21 cellular contexts compared by ENCODE assay signal in genomic region chr6:139355172-139355571, GRCh38. TPM values are rescaled to one million over a fixed set of nuclear protein-coding genes. Genes with fewer than 3 reads are reported as not detected.
DNase-seq lines count a peak whose midpoint lies in the region; ATAC-seq lines count a peak whose summit lies in the region.
"Had no signal": no experiment of that assay in that cellular context is flagged by ENCODE, and none has a peak within 500 bp of the region (broad histone marks: within the 10 kb centered on the region; RNA-seq: fewer than 3 reads in every experiment).

No MANE protein-coding gene starts in this region.

- H3K4me3 Mint-ChIP-seq in activated T-helper 1 cell treated with anti-CD3 and anti-CD28 coated beads, Interleukin-12 subunit alpha, Interleukin-12 subunit beta, Interleukin-2, Interleukin-4 antibody, amounts not matched to agents 30 ng/mL and 10 ng/mL and 1 ng/mL, durations not matched to agents 14 hours and 24 hours and 36 hours: no peak overlapping the region
- no peak overlapping the region for H3K4me3 Mint-ChIP-seq in effector memory CD8-positive, alpha-beta T cell
- H3K4me3 Mint-ChIP-seq: H9 had no signal

- peaks cover 11% of the 10 kb centered on the region for H3K4me1 Mint-ChIP-seq in activated T-helper 1 cell treated with anti-CD3 and anti-CD28 coated beads, Interleukin-12 subunit alpha, Interleukin-12 subunit beta, Interleukin-2, Interleukin-4 antibody, amounts not matched to agents 30 ng/mL and 10 ng/mL and 1 ng/mL, durations not matched to agents 14 hours and 24 hours and 36 hours (ENCODE audit: low read depth)
- H3K4me1 Mint-ChIP-seq in effector memory CD8-positive, alpha-beta T cell (ENCODE audit: low read depth in 2 of 2): no peaks in the 10 kb centered on the region

- peaks cover 4% of the 10 kb centered on the region for H3K36me3 Mint-ChIP-seq in activated T-helper 1 cell treated with anti-CD3 and anti-CD28 coated beads, Interleukin-12 subunit alpha, Interleukin-12 subunit beta, Interleukin-2, Interleukin-4 antibody, amounts not matched to agents 30 ng/mL and 10 ng/mL and 1 ng/mL, durations not matched to agents 14 hours and 24 hours and 36 hours (ENCODE audit: low read depth)
- H3K36me3 Mint-ChIP-seq in effector memory CD8-positive, alpha-beta T cell (ENCODE audit: insufficient read depth): no peaks in the 10 kb centered on the region

- peaks cover 10% of the 10 kb centered on the region for H3K9me3 Mint-ChIP-seq in activated T-helper 1 cell treated with anti-CD3 and anti-CD28 coated beads, Interleukin-12 subunit alpha, Interleukin-12 subunit beta, Interleukin-2, Interleukin-4 antibody, amounts not matched to agents 30 ng/mL and 10 ng/mL and 1 ng/mL, durations not matched to agents 14 hours and 24 hours and 36 hours
- no peaks in the 10 kb centered on the region for H3K9me3 Mint-ChIP-seq in effector memory CD8-positive, alpha-beta T cell
- H3K9me3 Mint-ChIP-seq: H9 had no signal

- peak; percentile 56 to 82 for ATAC-seq in activated CD4-positive, CD25-positive, alpha-beta regulatory T cell treated with anti-CD3 and anti-CD28 coated beads, Interleukin-2, amount 50 U/mL, for 24 hours
- ATAC-seq in GM21381 (IDR thresholded peaks at IDR 0.05; ENCODE audit: unreplicated experiment) (peak; percentile 81), HG02938 (IDR thresholded peaks at IDR 0.05; ENCODE audit: unreplicated experiment) (peak; percentile 93)
- no peak for ATAC-seq in effector memory CD8-positive, alpha-beta T cell (replicated peaks)
- ATAC-seq: body of pancreas, heart left ventricle, PC-3 had no signal

- intact Hi-C loops in activated T-helper 1 cell treated with anti-CD3 and anti-CD28 coated beads, Interleukin-12 subunit alpha, Interleukin-12 subunit beta, Interleukin-2, Interleukin-4 antibody, amounts not matched to agents 30 ng/mL and 10 ng/mL and 1 ng/mL, durations not matched to agents 14 hours and 24 hours and 36 hours (cut with micrococcal nuclease): loop anchor here (1.0 kb wide), 1 partner anchor 47 kb away; no protein-coding TSS in a partner anchor

- no peaks in the 10 kb centered on the region for H3K27me3 Mint-ChIP-seq in activated T-helper 1 cell treated with anti-CD3 and anti-CD28 coated beads, Interleukin-12 subunit alpha, Interleukin-12 subunit beta, Interleukin-2, Interleukin-4 antibody, amounts not matched to agents 30 ng/mL and 10 ng/mL and 1 ng/mL, durations not matched to agents 14 hours and 24 hours and 36 hours (ENCODE audit: insufficient read depth)
- no peaks in the 10 kb centered on the region for H3K27me3 Mint-ChIP-seq in effector memory CD8-positive, alpha-beta T cell

- no peak for DNase-seq in activated CD4-positive, CD25-positive, alpha-beta regulatory T cell treated with anti-CD3 and anti-CD28 coated beads, Interleukin-2, amount 50 U/mL, for 72 hours
- no peak for DNase-seq in activated T-helper 1 cell treated with anti-CD3 and anti-CD28 coated beads, Interleukin-12 subunit alpha, Interleukin-12 subunit beta, Interleukin-2, Interleukin-4 antibody, amounts not matched to agents 30 ng/mL and 10 ng/mL and 1 ng/mL, durations not matched to agents 14 hours and 24 hours and 36 hours (ENCODE audit: low spot score)
- DNase-seq in NCI-H2029 treated with DMSO at 0.1 percent for 48 hours (lab: John Stamatoyannopoulos, UW) (no peak), SHP77 (lab: John Stamatoyannopoulos, UW) (no peak)
- DNase-seq in effector memory CD8-positive, alpha-beta T cell: no peak
- DNase-seq: activated CD4-positive, alpha-beta T cell treated with anti-CD3 and anti-CD28 coated beads for 48 hours; activated CD8-positive, alpha-beta memory T cell treated with anti-CD3 and anti-CD28 coated beads, Interleukin-2, amount 50 U/mL, for 48 hours; activated naive CD4-positive, alpha-beta T cell treated with anti-CD3 and anti-CD28 coated beads, Interleukin-2, amount 50 U/mL, for 16 hours; body of pancreas; Caco-2; H9; heart left ventricle; Kasumi-1; NCI-H1092; NCI-H748 treated with DMSO at 0.1 percent for 48 hours; PC-3; spleen; T1000 had no signal

- H3K27ac Mint-ChIP-seq in activated T-helper 1 cell treated with anti-CD3 and anti-CD28 coated beads, Interleukin-12 subunit alpha, Interleukin-12 subunit beta, Interleukin-2, Interleukin-4 antibody, amounts not matched to agents 30 ng/mL and 10 ng/mL and 1 ng/mL, durations not matched to agents 14 hours and 24 hours and 36 hours: peak overlapping the region; percentile 6
- H3K27ac Mint-ChIP-seq in effector memory CD8-positive, alpha-beta T cell: no peak overlapping the region
- H3K27ac Mint-ChIP-seq: H9 had no signal

RNA-seq across cellular contexts. Expression of gene CITED2, which starts 19.3 kb away (rescaled TPM):
- total RNA-seq in activated T-helper 1 cell treated with anti-CD3 and anti-CD28 coated beads, Interleukin-12 subunit alpha, Interleukin-12 subunit beta, Interleukin-2, Interleukin-4 antibody, amounts not matched to agents 30 ng/mL and 10 ng/mL and 1 ng/mL, durations not matched to agents 14 hours and 24 hours and 36 hours: 72.5 and 73.7 TPM in 2 replicates
